1 cellular context compared by ENCODE assay signal in the genomic region with DNA sequence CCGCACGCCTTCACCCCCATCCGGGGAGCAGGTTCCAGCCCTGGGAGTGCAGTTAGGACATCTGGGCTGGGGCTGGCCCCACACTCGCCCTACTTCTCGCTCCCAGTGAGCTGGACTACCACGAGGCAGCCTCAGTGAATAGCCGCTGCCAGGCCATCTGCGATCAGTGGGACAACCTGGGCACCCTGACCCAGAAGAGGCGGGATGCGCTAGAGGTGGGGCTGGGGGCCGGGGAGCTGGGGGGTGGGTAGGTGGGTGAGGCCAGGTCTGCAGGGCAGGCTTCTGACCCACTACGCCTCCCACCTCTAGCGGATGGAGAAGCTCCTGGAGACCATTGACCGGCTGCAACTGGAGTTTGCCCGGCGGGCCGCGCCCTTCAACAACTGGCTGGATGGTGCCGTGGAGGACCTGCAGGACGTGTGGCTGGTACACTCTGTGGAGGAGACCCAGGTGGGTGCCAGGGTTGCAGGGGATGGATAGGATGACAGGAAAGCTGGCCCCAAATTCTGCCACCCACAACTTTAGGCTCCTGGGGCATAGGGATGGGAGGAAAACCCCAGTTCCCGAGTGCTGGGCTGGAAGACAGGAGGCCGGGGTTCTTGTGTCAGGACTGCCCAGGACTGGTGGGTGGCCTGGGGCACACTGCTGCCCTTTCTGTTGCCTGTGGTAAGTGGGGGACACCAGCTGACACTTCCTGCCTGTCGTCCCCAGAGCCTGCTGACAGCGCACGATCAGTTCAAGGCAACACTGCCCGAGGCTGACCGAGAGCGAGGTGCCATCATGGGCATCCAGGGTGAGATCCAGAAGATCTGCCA.
TF ChIP-seq lines count a peak whose summit lies in the region.

No MANE protein-coding gene starts in this region.

TF ChIP-seq in IMR-90, 13 proteins besides CTCF, POLR2A, EP300 and RAD21 (continued from another document):
- TF ChIP-seq, protein P1, sequence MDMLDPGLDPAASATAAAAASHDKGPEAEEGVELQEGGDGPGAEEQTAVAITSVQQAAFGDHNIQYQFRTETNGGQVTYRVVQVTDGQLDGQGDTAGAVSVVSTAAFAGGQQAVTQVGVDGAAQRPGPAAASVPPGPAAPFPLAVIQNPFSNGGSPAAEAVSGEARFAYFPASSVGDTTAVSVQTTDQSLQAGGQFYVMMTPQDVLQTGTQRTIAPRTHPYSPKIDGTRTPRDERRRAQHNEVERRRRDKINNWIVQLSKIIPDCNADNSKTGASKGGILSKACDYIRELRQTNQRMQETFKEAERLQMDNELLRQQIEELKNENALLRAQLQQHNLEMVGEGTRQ (IDR thresholded peaks at IDR 0.05; ENCODE audit: low read depth, low read length), result no peak
- TF ChIP-seq SMC3 (IDR thresholded peaks at IDR 0.05; ENCODE audit: low read depth, low read length), result no peak
- TF ChIP-seq FOS (IDR thresholded peaks at IDR 0.05; ENCODE audit: low read depth, low read length), result no peak
TF ChIP-seq in IMR-90: peak in this region for 0.
